8 cellular contexts compared by ENCODE assay signal in the genomic region with DNA sequence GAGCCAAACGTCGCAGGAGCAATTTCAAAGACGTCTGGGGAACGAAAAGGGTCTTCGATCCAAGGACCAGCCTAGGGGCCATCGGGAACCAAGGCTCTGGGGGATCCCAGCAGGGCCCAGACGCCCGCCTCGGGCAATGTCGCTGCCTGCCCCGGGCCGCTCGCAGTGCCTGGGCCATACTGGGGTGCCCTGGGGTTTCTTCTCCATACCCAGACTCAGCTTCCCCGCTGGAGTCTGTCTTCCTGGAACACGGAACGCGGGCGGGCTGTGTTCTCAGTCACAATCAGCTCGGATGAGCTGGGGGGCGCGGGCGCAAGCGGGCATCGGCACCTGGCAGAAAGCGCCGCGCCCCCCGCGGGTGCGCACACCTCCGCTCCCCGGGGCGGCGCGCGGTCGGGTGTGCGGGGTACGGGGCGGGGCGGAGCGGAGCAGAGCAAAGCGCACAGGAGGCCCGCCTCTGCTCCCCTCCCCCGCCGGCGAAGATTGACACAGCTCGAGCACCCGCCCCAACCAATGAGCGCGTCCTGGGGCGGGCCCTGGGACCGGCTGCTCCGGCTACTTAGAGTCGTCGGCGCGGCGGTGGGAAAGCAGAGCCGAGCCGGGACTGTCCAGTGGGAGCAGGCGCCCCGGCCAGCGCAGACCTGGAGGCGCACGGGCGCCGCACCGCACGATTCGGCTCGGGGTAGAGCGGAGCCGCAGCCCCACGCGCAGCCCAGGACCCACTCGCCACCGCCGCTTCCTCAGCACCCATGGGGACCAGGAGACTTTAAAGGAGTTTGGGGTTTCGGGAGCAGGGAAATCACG. TPM values are rescaled to one million over a fixed set of nuclear protein-coding genes. Genes with fewer than 3 reads are reported as not detected.
DNase-seq lines count a peak whose midpoint lies in the region; ATAC-seq and TF ChIP-seq lines count a peak whose summit lies in the region.

A gene with protein sequence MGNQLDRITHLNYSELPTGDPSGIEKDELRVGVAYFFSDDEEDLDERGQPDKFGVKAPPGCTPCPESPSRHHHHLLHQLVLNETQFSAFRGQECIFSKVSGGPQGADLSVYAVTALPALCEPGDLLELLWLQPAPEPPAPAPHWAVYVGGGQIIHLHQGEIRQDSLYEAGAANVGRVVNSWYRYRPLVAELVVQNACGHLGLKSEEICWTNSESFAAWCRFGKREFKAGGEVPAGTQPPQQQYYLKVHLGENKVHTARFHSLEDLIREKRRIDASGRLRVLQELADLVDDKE (plus strand): TSS at position 585 of the 804 bp plus-strand sequence. CDS start 1,263 bp downstream, outside the sequence.

- DNase-seq in HEK293T (ENCODE audit: extremely low spot score) (peak; percentile 71), NCI-H82 treated with DMSO at 0.1 percent for 48 hours (lab: John Stamatoyannopoulos, UW; ENCODE audit: unreplicated experiment) (peak; percentile 84), dermis microvascular lymphatic vessel endothelial cell (ENCODE audit: low read depth in 2 of 2) (peak; percentile 22 to 84), left kidney (ENCODE audit: low read depth, low spot score) (peak; percentile 98)
- DNase-seq in stimulated activated naive CD8-positive, alpha-beta T cell treated with anti-CD3 and anti-CD28 coated beads, Interleukin-15, Interleukin-2, amounts not matched to agents 100 U/mL and 50 U/mL, for 24 hours: peak; percentile 3

- TF ChIP-seq CTCF in 22Rv1 (IDR thresholded peaks at IDR 0.05): no peak

- no peak for ATAC-seq in stimulated activated naive CD8-positive, alpha-beta T cell treated with anti-CD3 and anti-CD28 coated beads, Interleukin-15, Interleukin-2, amounts not matched to agents 100 U/mL and 50 U/mL, for 24 hours
- ATAC-seq in HG02759 (IDR thresholded peaks at IDR 0.05; ENCODE audit: unreplicated experiment) (no peak), HG03378 (IDR thresholded peaks at IDR 0.05; ENCODE audit: unreplicated experiment) (no peak)

- POLR2A ChIA-PET in HEK293T (lab: Yijun Ruan, JAX): no interaction called here

- H3K27ac ChIP-seq in 22Rv1: peak within 1 kb of the TSS; percentile 84

- CTCF ChIA-PET in HEK293T (lab: Yijun Ruan, JAX): no interaction called here

TF ChIP-seq in HEK293T, 16 proteins besides CTCF, POLR2A, EP300 and RAD21:
- TF ChIP-seq ZNF384 (IDR thresholded peaks at IDR 0.05) (no peak), TARDBP (IDR thresholded peaks at IDR 0.05) (no peak), FOXK2 (IDR thresholded peaks at IDR 0.05) (no peak), L3MBTL2 (conservative IDR thresholded peaks at IDR 0.05) (no peak)
- TF ChIP-seq, protein P1, sequence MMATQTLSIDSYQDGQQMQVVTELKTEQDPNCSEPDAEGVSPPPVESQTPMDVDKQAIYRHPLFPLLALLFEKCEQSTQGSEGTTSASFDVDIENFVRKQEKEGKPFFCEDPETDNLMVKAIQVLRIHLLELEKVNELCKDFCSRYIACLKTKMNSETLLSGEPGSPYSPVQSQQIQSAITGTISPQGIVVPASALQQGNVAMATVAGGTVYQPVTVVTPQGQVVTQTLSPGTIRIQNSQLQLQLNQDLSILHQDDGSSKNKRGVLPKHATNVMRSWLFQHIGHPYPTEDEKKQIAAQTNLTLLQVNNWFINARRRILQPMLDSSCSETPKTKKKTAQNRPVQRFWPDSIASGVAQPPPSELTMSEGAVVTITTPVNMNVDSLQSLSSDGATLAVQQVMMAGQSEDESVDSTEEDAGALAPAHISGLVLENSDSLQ (IDR thresholded peaks at IDR 0.05): peak; percentile 94

RNA-seq across cellular contexts. Expression of the gene that starts here (rescaled TPM):
- 3.6 and 7.2 TPM in 2 replicates for total RNA-seq in dermis microvascular lymphatic vessel endothelial cell

Comparison
In these comparisons a context has a peak if more than half of its experiments do, and no peak if none do; other contexts are left out.
1. DNase-seq: peak in every context shown above with its lines; median percentile 98 in left kidney; 84 in NCI-H82 treated with DMSO at 0.1 percent for 48 hours; 71 in HEK293T; 53 in dermis microvascular lymphatic vessel endothelial cell; 3 in stimulated activated naive CD8-positive, alpha-beta T cell treated with anti-CD3 and anti-CD28 coated beads, Interleukin-15, Interleukin-2, amounts not matched to agents 100 U/mL and 50 U/mL, for 24 hours.